In genomic region chr1:26164036-26164927, GRCh38 we compare ENCODE assay signal across 8 cellular contexts. TPM values are rescaled to one million over a fixed set of nuclear protein-coding genes. Genes with fewer than 3 reads are reported as not detected.
DNase-seq lines count a peak whose midpoint lies in the region; ATAC-seq and TF ChIP-seq lines count a peak whose summit lies in the region.

No MANE protein-coding gene starts in this region.

- POLR2A ChIA-PET in activated CD4-positive, alpha-beta T cell treated with anti-CD3 and anti-CD28 coated beads, Interleukin-2, amount 10 ng/mL, durations not matched to agents 7 days and 5 days (lab: Charles Lee) = no interaction called here

- H3K36me3 ChIP-seq in effector memory CD4-positive, alpha-beta T cell (ENCODE audit: control insufficient read depth, insufficient read depth, low read length) = no peaks in the 10 kb centered on the region
- H3K36me3 ChIP-seq in mucosa of rectum (ENCODE audit: control insufficient read depth in 2 of 2, insufficient read depth in 2 of 2, low read length in 2 of 2) = no peaks in the 10 kb centered on the region

- peak overlapping the region; percentile 51 for H3K4me3 Mint-ChIP-seq in activated CD4-positive, alpha-beta T cell treated with anti-CD3 and anti-CD28 coated beads, Interleukin-2, amount 10 ng/mL, durations not matched to agents 7 days and 5 days
- peak overlapping the region; percentile 30 for H3K4me3 Mint-ChIP-seq in stimulated activated naive CD8-positive, alpha-beta T cell treated with anti-CD3 and anti-CD28 coated beads, Interleukin-15, Interleukin-2, amounts not matched to agents 100 ng/mL and 50 ng/mL, for 24 hours

- no peaks in the 10 kb centered on the region for H3K9me3 ChIP-seq in effector memory CD4-positive, alpha-beta T cell (ENCODE audit: control insufficient read depth, low read length)
- no peaks in the 10 kb centered on the region for H3K9me3 ChIP-seq in mucosa of rectum (ENCODE audit: control insufficient read depth in 2 of 2, low read length in 2 of 2)

- no peak for ATAC-seq in GM21390 (IDR thresholded peaks at IDR 0.05; ENCODE audit: unreplicated experiment)

- H3K27ac Mint-ChIP-seq in activated CD4-positive, alpha-beta T cell treated with anti-CD3 and anti-CD28 coated beads, Interleukin-2, amount 10 ng/mL, durations not matched to agents 7 days and 5 days = no peak overlapping the region
- no peak overlapping the region for H3K27ac Mint-ChIP-seq in stimulated activated naive CD8-positive, alpha-beta T cell treated with anti-CD3 and anti-CD28 coated beads, Interleukin-15, Interleukin-2, amounts not matched to agents 100 ng/mL and 50 ng/mL, for 24 hours

- peak; percentile 26 for TF ChIP-seq CTCF in HFF-Myc (IDR thresholded peaks at IDR 0.05; ENCODE audit: low read depth, low read length, missing control alignments)

- no peaks in the 10 kb centered on the region for H3K36me3 Mint-ChIP-seq in activated CD4-positive, alpha-beta T cell treated with anti-CD3 and anti-CD28 coated beads, Interleukin-2, amount 10 ng/mL, durations not matched to agents 7 days and 5 days (ENCODE audit: low read depth)
- H3K36me3 Mint-ChIP-seq in stimulated activated naive CD8-positive, alpha-beta T cell treated with anti-CD3 and anti-CD28 coated beads, Interleukin-15, Interleukin-2, amounts not matched to agents 100 ng/mL and 50 ng/mL, for 24 hours (ENCODE audit: low read depth) = no peaks in the 10 kb centered on the region

- H3K9me3 Mint-ChIP-seq in activated CD4-positive, alpha-beta T cell treated with anti-CD3 and anti-CD28 coated beads, Interleukin-2, amount 10 ng/mL, durations not matched to agents 7 days and 5 days = no peaks in the 10 kb centered on the region
- H3K9me3 Mint-ChIP-seq in stimulated activated naive CD8-positive, alpha-beta T cell treated with anti-CD3 and anti-CD28 coated beads, Interleukin-15, Interleukin-2, amounts not matched to agents 100 ng/mL and 50 ng/mL, for 24 hours = no peaks in the 10 kb centered on the region

- peaks cover 39% of the 10 kb centered on the region for H3K27me3 Mint-ChIP-seq in activated CD4-positive, alpha-beta T cell treated with anti-CD3 and anti-CD28 coated beads, Interleukin-2, amount 10 ng/mL, durations not matched to agents 7 days and 5 days
- H3K27me3 Mint-ChIP-seq in stimulated activated naive CD8-positive, alpha-beta T cell treated with anti-CD3 and anti-CD28 coated beads, Interleukin-15, Interleukin-2, amounts not matched to agents 100 ng/mL and 50 ng/mL, for 24 hours = peaks cover 27% of the 10 kb centered on the region

- H3K27me3 ChIP-seq in effector memory CD4-positive, alpha-beta T cell (replicated peaks; ENCODE audit: control insufficient read depth, insufficient read depth, low read length, poor library complexity, severe bottlenecking) = peaks cover 26% of the 10 kb centered on the region
- H3K27me3 ChIP-seq in mucosa of rectum (ENCODE audit: control insufficient read depth in 2 of 2, insufficient read depth in 2 of 2, low read length in 2 of 2) = peaks cover 11 to 18% of the 10 kb centered on the region in 2 donors

- no peak overlapping the region for H3K27ac ChIP-seq in effector memory CD4-positive, alpha-beta T cell (ENCODE audit: insufficient read depth, low read length, poor library complexity, severe bottlenecking)
- no peak overlapping the region for H3K27ac ChIP-seq in mucosa of rectum (ENCODE audit: low read depth in 2 of 2, low read length in 2 of 2)

- CTCF ChIA-PET in activated CD4-positive, alpha-beta T cell treated with anti-CD3 and anti-CD28 coated beads, Interleukin-2, amount 10 ng/mL, durations not matched to agents 7 days and 5 days (lab: Charles Lee) = interaction anchor here (1.2 kb wide), 1 partner anchor 19 kb away, joined by 5 read pairs; no protein-coding TSS in a partner anchor

- H3K4me1 ChIP-seq in effector memory CD4-positive, alpha-beta T cell (ENCODE audit: control insufficient read depth, insufficient read depth, low read length, poor library complexity, severe bottlenecking) = peaks cover 16% of the 10 kb centered on the region
- peaks cover 8 to 13% of the 10 kb centered on the region in 2 donors for H3K4me1 ChIP-seq in mucosa of rectum (ENCODE audit: control insufficient read depth in 2 of 2, insufficient read depth in 2 of 2, low read length in 2 of 2)

- peak; percentile 56 for DNase-seq in AG08395 (ENCODE audit: low spot score)
- no peak for DNase-seq in HFF-Myc (ENCODE audit: extremely low read depth, low read depth)
- DNase-seq in activated CD4-positive, alpha-beta T cell treated with anti-CD3 and anti-CD28 coated beads, Interleukin-2, amount 10 ng/mL, durations not matched to agents 7 days and 5 days = peak; percentile 50
- peak in 2 of 3 donors; percentile 15 to 23 for DNase-seq in effector memory CD4-positive, alpha-beta T cell
- no peak for DNase-seq in NCI-H774 (lab: John Stamatoyannopoulos, UW)

- H3K4me1 Mint-ChIP-seq in activated CD4-positive, alpha-beta T cell treated with anti-CD3 and anti-CD28 coated beads, Interleukin-2, amount 10 ng/mL, durations not matched to agents 7 days and 5 days = peaks cover 33% of the 10 kb centered on the region
- H3K4me1 Mint-ChIP-seq in stimulated activated naive CD8-positive, alpha-beta T cell treated with anti-CD3 and anti-CD28 coated beads, Interleukin-15, Interleukin-2, amounts not matched to agents 100 ng/mL and 50 ng/mL, for 24 hours (ENCODE audit: low read depth) = peaks cover 6% of the 10 kb centered on the region

- peak overlapping the region in 1 of 2 donors; percentile 50 for H3K9ac ChIP-seq in mucosa of rectum (ENCODE audit: low read depth in 1 of 2, low read length in 2 of 2)

- H3K4me3 ChIP-seq in HFF-Myc (replicated peaks; ENCODE audit: low read depth, low read length) (peak overlapping the region; percentile 25), mucosa of rectum (ENCODE audit: low read length in 2 of 2) (peak overlapping the region; percentile 45 to 52)
- H3K4me3 ChIP-seq in effector memory CD4-positive, alpha-beta T cell (ENCODE audit: insufficient read depth, low read depth, low read length, poor library complexity, severe bottlenecking) = peak overlapping the region; percentile 46

RNA-seq across cellular contexts. Expression of gene C1orf232, which starts 4.5 kb away (rescaled TPM):
- not detected for total RNA-seq in activated CD4-positive, alpha-beta T cell treated with anti-CD3 and anti-CD28 coated beads, Interleukin-2, amount 10 ng/mL, durations not matched to agents 7 days and 5 days

RNA-seq across cellular contexts. Expression of gene FAM110D, which starts 5.4 kb away (rescaled TPM):
- total RNA-seq in activated CD4-positive, alpha-beta T cell treated with anti-CD3 and anti-CD28 coated beads, Interleukin-2, amount 10 ng/mL, durations not matched to agents 7 days and 5 days = not detected

RNA-seq across cellular contexts. Expression of gene ZNF593, which starts 5.4 kb away (rescaled TPM):
- 10 to 100 TPM; 27.3 to 28.6 TPM for total RNA-seq in activated CD4-positive, alpha-beta T cell treated with anti-CD3 and anti-CD28 coated beads, Interleukin-2, amount 10 ng/mL, durations not matched to agents 7 days and 5 days

RNA-seq across cellular contexts. Expression of gene ZNF593OS, which starts 7.3 kb away (rescaled TPM):
- not detected for total RNA-seq in activated CD4-positive, alpha-beta T cell treated with anti-CD3 and anti-CD28 coated beads, Interleukin-2, amount 10 ng/mL, durations not matched to agents 7 days and 5 days

RNA-seq across cellular contexts. Expression of gene CNKSR1, which starts 13.0 kb away (rescaled TPM):
- total RNA-seq in activated CD4-positive, alpha-beta T cell treated with anti-CD3 and anti-CD28 coated beads, Interleukin-2, amount 10 ng/mL, durations not matched to agents 7 days and 5 days = 1 to 10 TPM; 6.4 to 7.5 TPM

Comparison
In these comparisons a context has a peak if more than half of its experiments do, and no peak if none do; other contexts are left out.
1. DNase-seq: peak in AG08395 (single experiment), activated CD4-positive, alpha-beta T cell treated with anti-CD3 and anti-CD28 coated beads, Interleukin-2, amount 10 ng/mL, durations not matched to agents 7 days and 5 days (single experiment) and effector memory CD4-positive, alpha-beta T cell (2 of 3); none in HFF-Myc (single experiment) and NCI-H774 (single experiment).
2. Peak in every context shown above with its lines, with median percentiles within 50 percentile points of each other: H3K4me3 ChIP-seq.